ENCODE assay signal across 11 cellular contexts in genomic region chr12:105234197-105234596, GRCh38. TPM values are rescaled to one million over a fixed set of nuclear protein-coding genes. Genes with fewer than 3 reads are reported as not detected.
DNase-seq lines count a peak whose midpoint lies in the region; ATAC-seq and TF ChIP-seq lines count a peak whose summit lies in the region.
"Had no signal": no experiment of that assay in that cellular context is flagged by ENCODE, and none has a peak within 500 bp of the region (broad histone marks: within the 10 kb centered on the region; RNA-seq: fewer than 3 reads in every experiment).

No MANE protein-coding gene starts in this region.

- H3K27me3 ChIP-seq in right atrium auricular region (no peaks in the 10 kb centered on the region), muscle layer of duodenum (ENCODE audit: low read depth, low read length) (no peaks in the 10 kb centered on the region), uterus (no peaks in the 10 kb centered on the region)

- DNase-seq in right atrium auricular region (ENCODE audit: low spot score): no peak
- DNase-seq in left ventricle myocardium superior: no peak
- no peak for DNase-seq in central memory CD8-positive, alpha-beta T cell (ENCODE audit: low spot score in 2 of 2)
- DNase-seq in uterus: no peak
- no peak for DNase-seq in middle frontal gyrus (ENCODE audit: extremely low spot score, low spot score)
- DNase-seq: NK-92 treated with Interleukin-12 subunit alpha and Interleukin-12 subunit beta, amount 100 ng/mL, for 24 hours; stimulated activated CD4-positive, alpha-beta T cell treated with anti-CD3 and anti-CD28 coated beads, Interleukin-4, amount 100 ng/mL, for 24 hours had no signal

- H3K27ac ChIP-seq in right atrium auricular region (peak overlapping the region; percentile 93 to 99), muscle layer of duodenum (ENCODE audit: low read length) (peak overlapping the region; percentile 54), uterus (peak overlapping the region; percentile 11 to 99)
- H3K27ac ChIP-seq: HL-60 had no signal

- peak overlapping the region in 1 of 2 donors; percentile 89 for H3K4me3 ChIP-seq in right atrium auricular region
- peak overlapping the region; percentile 86 to 90 for H3K4me3 ChIP-seq in muscle layer of duodenum (ENCODE audit: low read depth in 1 of 2, low read length in 2 of 2)
- peak overlapping the region; percentile 57 to 98 for H3K4me3 ChIP-seq in uterus

- H3K4me1 ChIP-seq in right atrium auricular region (peaks cover 0 to 57% of the 10 kb centered on the region in 2 donors), muscle layer of duodenum (ENCODE audit: control insufficient read depth in 1 of 2, insufficient read depth in 2 of 2, low read length in 2 of 2) (peaks cover 17 to 31% of the 10 kb centered on the region in 2 donors), uterus (peaks cover 5 to 31% of the 10 kb centered on the region in 2 donors)

- peaks cover 25% of the 10 kb centered on the region for H3K36me3 Mint-ChIP-seq in central memory CD8-positive, alpha-beta T cell (ENCODE audit: insufficient read depth)

- H3K36me3 ChIP-seq in right atrium auricular region: no peaks in the 10 kb centered on the region
- peaks cover 0 to 3% of the 10 kb centered on the region in 2 donors for H3K36me3 ChIP-seq in muscle layer of duodenum (ENCODE audit: control insufficient read depth in 1 of 2, insufficient read depth in 2 of 2, low read length in 2 of 2)
- no peaks in the 10 kb centered on the region for H3K36me3 ChIP-seq in uterus

- intact Hi-C loops in left ventricle myocardium superior (cut with micrococcal nuclease): no loop called here
- intact Hi-C loops in uterus (cut with DNase I; ENCODE audit: low total_unique reads): no loop called here

- TF ChIP-seq CTCF in right atrium auricular region (IDR thresholded peaks at IDR 0.05) (no peak), uterus (IDR thresholded peaks at IDR 0.05) (no peak)

- no peaks in the 10 kb centered on the region for H3K27me3 Mint-ChIP-seq in central memory CD8-positive, alpha-beta T cell

- no peaks in the 10 kb centered on the region for H3K9me3 ChIP-seq in right atrium auricular region
- no peaks in the 10 kb centered on the region for H3K9me3 ChIP-seq in muscle layer of duodenum (ENCODE audit: control insufficient read depth in 1 of 2, low read length in 2 of 2)
- H3K9me3 ChIP-seq in uterus: no peaks in the 10 kb centered on the region

- ATAC-seq in left ventricle myocardium superior (no peak), HG03108 (IDR thresholded peaks at IDR 0.05; ENCODE audit: unreplicated experiment) (no peak), GM21528 (IDR thresholded peaks at IDR 0.05; ENCODE audit: low FRiP score, unreplicated experiment) (no peak)
- no peak for ATAC-seq in central memory CD8-positive, alpha-beta T cell (replicated peaks; ENCODE audit: extremely low read depth, poor library complexity, severe bottlenecking)

- no peaks in the 10 kb centered on the region for H3K9me3 Mint-ChIP-seq in central memory CD8-positive, alpha-beta T cell

- no peak overlapping the region for H3K27ac Mint-ChIP-seq in central memory CD8-positive, alpha-beta T cell (ENCODE audit: low read depth)

- no peak for TF ChIP-seq POLR2A in uterus (IDR thresholded peaks at IDR 0.05)

- peak overlapping the region; percentile 80 for H3K4me3 Mint-ChIP-seq in central memory CD8-positive, alpha-beta T cell

- H3K4me1 Mint-ChIP-seq in central memory CD8-positive, alpha-beta T cell: peaks cover 42% of the 10 kb centered on the region

RNA-seq across cellular contexts. Expression of gene APPL2, which starts 1.8 kb away (rescaled TPM):
- total RNA-seq in right atrium auricular region (10 to 100 TPM; 13.1 to 30.3 TPM), left ventricle myocardium superior (16.2 TPM), uterus (10 to 100 TPM; 14.3 to 52.6 (median 31.4) TPM)
